ENCODE assay signal across 25 cellular contexts in genomic region chr20:35345189-35345588, GRCh38. TPM values are rescaled to one million over a fixed set of nuclear protein-coding genes. Genes with fewer than 3 reads are reported as not detected.
DNase-seq lines count a peak whose midpoint lies in the region; ATAC-seq and TF ChIP-seq lines count a peak whose summit lies in the region.
"Had no signal": no experiment of that assay in that cellular context is flagged by ENCODE, and none has a peak within 500 bp of the region (broad histone marks: within the 10 kb centered on the region; RNA-seq: fewer than 3 reads in every experiment).

No MANE protein-coding gene starts in this region.

- H3K4me3 Mint-ChIP-seq in activated T-cell treated with anti-CD3 and anti-CD28 coated beads, Interleukin-2, amount 50 U/mL, for 72 hours: peak overlapping the region in 1 of 2 donors; percentile 39
- H3K4me3 Mint-ChIP-seq in activated T-cell treated with anti-CD3 and anti-CD28 coated beads, Interleukin-2, amount 50 U/mL, for 4 hours: no peak overlapping the region
- H3K4me3 Mint-ChIP-seq in T-helper 2 cell treated with Interferon-gamma antibody and Interleukin-4, amounts not matched to agents 5 μg/mL and 100 μg/mL, for 36 hours: no peak overlapping the region
- no peak overlapping the region for H3K4me3 Mint-ChIP-seq in memory B cell
- H3K4me3 Mint-ChIP-seq: CD4-positive, alpha-beta memory T cell had no signal

- no peak overlapping the region for H3K4ac ChIP-seq in IMR-90 (ENCODE audit: low read depth, low read length)

- H3K4me1 Mint-ChIP-seq in activated T-cell treated with anti-CD3 and anti-CD28 coated beads, Interleukin-2, amount 50 U/mL, for 72 hours (ENCODE audit: low read depth): peaks cover 6% of the 10 kb centered on the region
- no peaks in the 10 kb centered on the region for H3K4me1 Mint-ChIP-seq in activated T-cell treated with anti-CD3 and anti-CD28 coated beads, Interleukin-2, amount 50 U/mL, for 4 hours (ENCODE audit: low read depth)
- no peaks in the 10 kb centered on the region for H3K4me1 Mint-ChIP-seq in T-helper 2 cell treated with Interferon-gamma antibody and Interleukin-4, amounts not matched to agents 5 μg/mL and 100 μg/mL, for 36 hours (ENCODE audit: low read depth)
- no peaks in the 10 kb centered on the region for H3K4me1 Mint-ChIP-seq in memory B cell
- H3K4me1 Mint-ChIP-seq: CD4-positive, alpha-beta memory T cell had no signal

- H3K18ac ChIP-seq in IMR-90 (ENCODE audit: low read depth, low read length): no peak overlapping the region

- no peaks in the 10 kb centered on the region for H4K20me1 ChIP-seq in IMR-90 (ENCODE audit: insufficient read depth, low read length)

- POLR2A ChIA-PET in IMR-90 (lab: Charles Lee; ENCODE audit: unreplicated experiment): no interaction called here

- H2AK9ac ChIP-seq in IMR-90 (replicated peaks; ENCODE audit: low read depth, low read length, poor library complexity): no peak overlapping the region

- peaks cover 0 to 29% of the 10 kb centered on the region in 2 experiments; a peak in 2 of 4 replicates for H3K79me1 ChIP-seq in IMR-90 (ENCODE audit: low read depth in 1 of 2, low read length in 2 of 2)

- H3K9ac ChIP-seq in IMR-90 (ENCODE audit: low read depth, low read length): no peak overlapping the region

- H2AK5ac ChIP-seq in IMR-90 (ENCODE audit: low read depth, low read length): no peak overlapping the region

- peaks cover 17% of the 10 kb centered on the region for H3K4me1 ChIP-seq in IMR-90 (ENCODE audit: control insufficient read depth, insufficient read depth, low read length)
- H3K4me1 ChIP-seq: SJSA1 had no signal

- intact Hi-C loops in IMR-90 (cut with micrococcal nuclease): no loop called here

- peaks cover 7 to 33% of the 10 kb centered on the region in 2 donors for H3K36me3 Mint-ChIP-seq in activated T-cell treated with anti-CD3 and anti-CD28 coated beads, Interleukin-2, amount 50 U/mL, for 72 hours (ENCODE audit: insufficient read depth in 2 of 2)
- H3K36me3 Mint-ChIP-seq in activated T-cell treated with anti-CD3 and anti-CD28 coated beads, Interleukin-2, amount 50 U/mL, for 4 hours (ENCODE audit: insufficient read depth): peaks cover 30% of the 10 kb centered on the region
- peaks cover 37% of the 10 kb centered on the region for H3K36me3 Mint-ChIP-seq in T-helper 2 cell treated with Interferon-gamma antibody and Interleukin-4, amounts not matched to agents 5 μg/mL and 100 μg/mL, for 36 hours (ENCODE audit: low read depth)
- peaks cover 36% of the 10 kb centered on the region for H3K36me3 Mint-ChIP-seq in memory B cell

- H3K27ac ChIP-seq in IMR-90 (ENCODE audit: insufficient read depth, low read length): no peak overlapping the region
- H3K27ac ChIP-seq: HL-60, SJSA1 had no signal

- H3K56ac ChIP-seq in IMR-90 (ENCODE audit: extremely low read depth, insufficient read depth, low read length): no peak overlapping the region

- peak in 1 of 2 donors; percentile 13 for DNase-seq in activated T-cell treated with anti-CD3 and anti-CD28 coated beads, Interleukin-2, amount 50 U/mL, for 72 hours
- DNase-seq in activated T-cell treated with anti-CD3 and anti-CD28 coated beads, Interleukin-2, amount 50 U/mL, for 4 hours: no peak
- DNase-seq in IMR-90: no peak
- DNase-seq in T-helper 2 cell treated with Interferon-gamma antibody and Interleukin-4, amounts not matched to agents 5 μg/mL and 100 μg/mL, for 36 hours (ENCODE audit: low spot score): peak; percentile 7
- DNase-seq in memory B cell (ENCODE audit: low spot score in 2 of 2): no peak
- DNase-seq in NCI-H524 treated with DMSO at 0.1 percent for 48 hours (lab: John Stamatoyannopoulos, UW): no peak
- DNase-seq: C1 segment of cervical spinal cord; CD4-positive, alpha-beta memory T cell; COR-L47; DMS53; Karpas-422; NCI-H1436; NCI-H187 treated with DMSO at 0.1 percent for 48 hours; NCI-H526; NCI-H82; NK-92 treated with Interleukin-12 subunit alpha and Interleukin-12 subunit beta, amount 100 ng/mL, for 24 hours; PC-3; Right ventricle myocardium superior had no signal

- H4K91ac ChIP-seq in IMR-90 (ENCODE audit: insufficient read depth, low read depth, low read length): no peak overlapping the region

- peaks cover 3% of the 10 kb centered on the region; the same call in 1 of the 2 replicates for H3K9me3 ChIP-seq in IMR-90 (ENCODE audit: control insufficient read depth, insufficient read depth, low read length)

- no peak for TF ChIP-seq RAD21 in IMR-90 (IDR thresholded peaks at IDR 0.05; ENCODE audit: low read length)

- no peak overlapping the region for H3K23ac ChIP-seq in IMR-90 (ENCODE audit: low read depth, low read length)

- 100% methylated on average over 1 of the region's 3 CpGs; no CpG with 5 or more reads in 1 of the 2 experiments for WGBS in IMR-90 (ENCODE audit: extremely low coverage in 2 of 2, insufficient read length in 1 of 2), 2 experiments

- H2BK15ac ChIP-seq in IMR-90 (ENCODE audit: low read depth, low read length): no peak overlapping the region

- TF ChIP-seq CTCF in IMR-90 (conservative IDR thresholded peaks at IDR 0.05; ENCODE audit: low read depth, low read length): no peak

- no peak overlapping the region for H2BK5ac ChIP-seq in IMR-90 (ENCODE audit: low read depth, low read length, poor library complexity, severe bottlenecking)

- no peak overlapping the region for H4K8ac ChIP-seq in IMR-90 (ENCODE audit: low read depth in 2 of 2, low read length in 2 of 2)

- no peaks in the 10 kb centered on the region for H3K27me3 ChIP-seq in IMR-90 (ENCODE audit: control insufficient read depth, insufficient read depth, low read length)
- H3K27me3 ChIP-seq: SJSA1 had no signal

- H3K4me2 ChIP-seq in IMR-90 (ENCODE audit: low read depth, low read length): no peak overlapping the region

- CTCF ChIA-PET in IMR-90 (lab: Yijun Ruan, JAX): interaction anchor here (0.7 kb wide), 1 partner anchor 39 kb away, joined by 3 read pairs; no protein-coding TSS in a partner anchor

- BruUV-seq in IMR-90 (replicated peaks; lab: Mats Ljungman, UMichigan): no TSS peak

- no peak overlapping the region for H2BK120ac ChIP-seq in IMR-90 (ENCODE audit: low read depth, low read length)

- peak overlapping the region; percentile 76 for H3K27ac Mint-ChIP-seq in activated T-cell treated with anti-CD3 and anti-CD28 coated beads, Interleukin-2, amount 50 U/mL, for 72 hours
- H3K27ac Mint-ChIP-seq in T-helper 2 cell treated with Interferon-gamma antibody and Interleukin-4, amounts not matched to agents 5 μg/mL and 100 μg/mL, for 36 hours: no peak overlapping the region
- H3K27ac Mint-ChIP-seq in memory B cell: peak overlapping the region; percentile 10
- H3K27ac Mint-ChIP-seq: CD4-positive, alpha-beta memory T cell had no signal

- H3K4me3 ChIP-seq in IMR-90 (ENCODE audit: insufficient read depth, low read depth, low read length): no peak overlapping the region
- H3K4me3 ChIP-seq: SJSA1 had no signal

- peaks cover 2 to 3% of the 10 kb centered on the region in 2 donors for H3K9me3 Mint-ChIP-seq in activated T-cell treated with anti-CD3 and anti-CD28 coated beads, Interleukin-2, amount 50 U/mL, for 72 hours
- H3K9me3 Mint-ChIP-seq in activated T-cell treated with anti-CD3 and anti-CD28 coated beads, Interleukin-2, amount 50 U/mL, for 4 hours: no peaks in the 10 kb centered on the region
- H3K9me3 Mint-ChIP-seq in T-helper 2 cell treated with Interferon-gamma antibody and Interleukin-4, amounts not matched to agents 5 μg/mL and 100 μg/mL, for 36 hours: no peaks in the 10 kb centered on the region
- H3K9me3 Mint-ChIP-seq in memory B cell: peaks cover 2% of the 10 kb centered on the region
- H3K9me3 Mint-ChIP-seq: CD4-positive, alpha-beta memory T cell had no signal

- H4K5ac ChIP-seq in IMR-90 (ENCODE audit: low read depth, low read length): no peak overlapping the region

- peaks cover 19% of the 10 kb centered on the region for H3K36me3 ChIP-seq in IMR-90 (ENCODE audit: control insufficient read depth, insufficient read depth, low read length)

- ATAC-seq in activated T-cell treated with anti-CD3 and anti-CD28 coated beads, Interleukin-2, amount 50 U/mL, for 72 hours (replicated peaks in 1 of 2): peak; percentile 56 to 91
- no peak for ATAC-seq in activated T-cell treated with anti-CD3 and anti-CD28 coated beads, Interleukin-2, amount 50 U/mL, for 4 hours
- ATAC-seq in IMR-90 (ENCODE audit: low read depth): no peak
- ATAC-seq in memory B cell (ENCODE audit: low read depth): no peak
- ATAC-seq in GM18511 (IDR thresholded peaks at IDR 0.05; ENCODE audit: unreplicated experiment): no peak
- ATAC-seq in HG02798 (IDR thresholded peaks at IDR 0.05; ENCODE audit: poor library complexity, unreplicated experiment): no peak
- ATAC-seq: HCT116, PC-3 had no signal

- no peak overlapping the region for H2AFZ ChIP-seq in IMR-90 (replicated peaks; ENCODE audit: low read length, poor library complexity)

- dilution Hi-C loops in IMR-90 (cut with HindIII; ENCODE audit: low sequenced_read_pairs, unreplicated experiment): no loop called here

- TF ChIP-seq POLR2A in IMR-90 (IDR thresholded peaks at IDR 0.05; ENCODE audit: low read depth, low read length): no peak

- in situ Hi-C loops in IMR-90 (cut with MboI; ENCODE audit: low sequenced_read_pairs): no loop called here

- H3K9me1 ChIP-seq in IMR-90 (ENCODE audit: insufficient read depth, low read length): peaks cover 14% of the 10 kb centered on the region

- no peaks in the 10 kb centered on the region for H3K27me3 Mint-ChIP-seq in activated T-cell treated with anti-CD3 and anti-CD28 coated beads, Interleukin-2, amount 50 U/mL, for 72 hours (ENCODE audit: low read depth)
- H3K27me3 Mint-ChIP-seq in activated T-cell treated with anti-CD3 and anti-CD28 coated beads, Interleukin-2, amount 50 U/mL, for 4 hours (ENCODE audit: low read depth): no peaks in the 10 kb centered on the region
- H3K27me3 Mint-ChIP-seq in T-helper 2 cell treated with Interferon-gamma antibody and Interleukin-4, amounts not matched to agents 5 μg/mL and 100 μg/mL, for 36 hours (ENCODE audit: low read depth): no peaks in the 10 kb centered on the region
- no peaks in the 10 kb centered on the region for H3K27me3 Mint-ChIP-seq in memory B cell
- H3K27me3 Mint-ChIP-seq: CD4-positive, alpha-beta memory T cell had no signal

- peak overlapping the region; percentile 13; the same call in 1 of the 2 replicates for H2BK20ac ChIP-seq in IMR-90 (ENCODE audit: low read depth, low read length)

- H3K14ac ChIP-seq in IMR-90 (replicated peaks; ENCODE audit: low read depth, low read length): no peak overlapping the region

TF ChIP-seq in IMR-90, 13 proteins besides CTCF, POLR2A, EP300 and RAD21 (continues in another document):
- TF ChIP-seq BHLHE40 (IDR thresholded peaks at IDR 0.05; ENCODE audit: low read depth, low read length): no peak
- TF ChIP-seq NFE2L2 (IDR thresholded peaks at IDR 0.05; ENCODE audit: low read depth, low read length): no peak
- TF ChIP-seq FOS (IDR thresholded peaks at IDR 0.05; ENCODE audit: low read depth, low read length): no peak
- no peak for TF ChIP-seq CEBPB (IDR thresholded peaks at IDR 0.05; ENCODE audit: low read depth, low read length)

RNA-seq across cellular contexts. Expression of gene FAM83C, which starts 53.0 kb away (rescaled TPM):
- total RNA-seq in activated T-cell treated with anti-CD3 and anti-CD28 coated beads, Interleukin-2, amount 50 U/mL, for 72 hours: not detected
- total RNA-seq in activated T-cell treated with anti-CD3 and anti-CD28 coated beads, Interleukin-2, amount 50 U/mL, for 4 hours: not detected
- not detected in 2 replicates for total RNA-seq in IMR-90 (2012; rRNA removed)
- polyA plus RNA-seq in IMR-90 (2012; rRNA removed): 0.02 and 0.03 TPM in 2 replicates
- 0.02 TPM in 1 of 2 replicates, not detected in the other for polyA plus RNA-seq in IMR-90 (2012; cell fraction: cytosol; rRNA removed)
- polyA plus RNA-seq in IMR-90 (2012; cell fraction: nucleus; rRNA removed; ENCODE audit: low replicate concordance): 0.03 and 0.13 TPM in 2 replicates
- total RNA-seq: A673; CD4-positive, alpha-beta memory T cell; H4; PC-3; Right ventricle myocardium superior; SJSA1 had no signal
- polyA plus RNA-seq: CD4-positive, alpha-beta memory T cell had no signal

Comparison
In these comparisons a context has a peak if more than half of its experiments do, and no peak if none do; other contexts are left out.
1. ATAC-seq: peak in activated T-cell treated with anti-CD3 and anti-CD28 coated beads, Interleukin-2, amount 50 U/mL, for 72 hours (2 of 2); none in activated T-cell treated with anti-CD3 and anti-CD28 coated beads, Interleukin-2, amount 50 U/mL, for 4 hours (0 of 2), IMR-90 (single experiment), memory B cell (single experiment), GM18511 (single experiment) and HG02798 (single experiment).